9 cellular contexts compared by ENCODE assay signal in the genomic region with DNA sequence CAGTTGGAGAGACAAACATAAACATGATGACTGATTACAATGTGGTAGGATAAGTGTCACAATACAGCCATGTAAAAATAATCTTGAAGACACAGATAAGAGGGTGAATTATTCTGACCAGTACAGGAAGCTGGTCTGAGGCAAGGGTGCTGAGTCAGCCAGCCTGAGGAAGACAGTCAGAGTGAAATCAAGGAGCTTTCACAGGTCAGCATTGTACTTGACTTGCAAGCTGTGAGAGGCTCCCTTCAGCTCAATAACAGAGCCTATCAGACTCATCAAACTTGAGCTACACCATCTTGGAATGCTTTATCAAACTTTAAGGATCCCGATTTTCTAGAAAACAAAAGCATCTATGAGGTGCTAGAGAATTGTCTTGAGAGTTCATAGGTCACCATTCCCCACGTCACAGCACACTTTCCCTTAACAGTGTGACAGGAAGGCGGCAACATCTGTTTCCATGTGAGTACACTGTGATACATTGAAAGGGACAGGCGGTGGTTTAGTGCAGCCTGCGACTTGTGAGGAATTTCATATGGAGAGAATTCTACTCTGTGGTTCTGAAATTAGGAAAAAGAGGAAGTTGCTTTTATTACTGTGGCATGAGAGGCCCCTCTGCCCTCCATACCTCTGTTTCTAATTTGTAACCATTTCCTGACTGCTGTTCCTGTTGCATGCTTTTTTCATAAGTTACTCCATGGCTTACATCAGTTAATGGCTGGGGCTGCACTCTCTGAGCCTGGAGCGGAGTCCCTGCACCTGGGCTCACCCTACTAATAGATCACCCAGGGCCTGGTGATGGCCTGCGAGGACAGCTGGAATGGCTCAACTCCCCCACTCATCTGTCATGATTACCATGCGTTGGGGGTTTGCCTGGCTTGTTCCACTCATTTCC.
DNase-seq lines count a peak whose midpoint lies in the region; ATAC-seq and TF ChIP-seq lines count a peak whose summit lies in the region.
"Had no signal": no experiment of that assay in that cellular context is flagged by ENCODE, and none has a peak within 500 bp of the region (broad histone marks: within the 10 kb centered on the region; RNA-seq: fewer than 3 reads in every experiment).

No MANE protein-coding gene starts in this region.

- H3K4me3 ChIP-seq in ascending aorta, result no peak overlapping the region

- intact Hi-C loops in ascending aorta (cut with DNase I), result no loop called here

- in situ Hi-C loops in SK-MEL-5 (cut with HindIII; ENCODE audit: low pct_unique_long_range_greater_than_20kb, low sequenced_read_pairs), result no loop called here

- no peaks in the 10 kb centered on the region for H3K9me3 ChIP-seq in ascending aorta

- peaks cover 0 to 9% of the 10 kb centered on the region in 2 donors for H3K4me1 ChIP-seq in ascending aorta

- no peak overlapping the region for H3K27ac ChIP-seq in ascending aorta
- H3K27ac ChIP-seq: 22Rv1 had no signal

- ATAC-seq in HG02970 (IDR thresholded peaks at IDR 0.05; ENCODE audit: low FRiP score, unreplicated experiment), result peak; percentile 62

- no peak for TF ChIP-seq CTCF in ascending aorta (IDR thresholded peaks at IDR 0.05)

- no peaks in the 10 kb centered on the region for H3K36me3 ChIP-seq in ascending aorta

- no peaks in the 10 kb centered on the region for H3K27me3 ChIP-seq in ascending aorta

- DNase-seq in NCI-H82 (lab: John Stamatoyannopoulos, UW) (peak; percentile 45), NCI-H82 treated with DMSO at 0.1 percent for 48 hours (lab: John Stamatoyannopoulos, UW; ENCODE audit: unreplicated experiment) (no peak), SK-MEL-5 (ENCODE audit: low read depth, low spot score) (peak; percentile 15), kidney glomerular epithelial cell (lab: John Stamatoyannopoulos, UW) (peak; percentile 23), ascending aorta (ENCODE audit: low spot score in 2 of 2) (no peak), NCI-H1092 (lab: John Stamatoyannopoulos, UW) (no peak)
- no peak for DNase-seq in stimulated activated CD8-positive, alpha-beta memory T cell treated with anti-CD3 and anti-CD28 coated beads, Interleukin-4, amount 100 ng/mL, for 48 hours

Comparison
In these comparisons a context has a peak if more than half of its experiments do, and no peak if none do; other contexts are left out.
1. DNase-seq: peak in NCI-H82 (single experiment), SK-MEL-5 (single experiment) and kidney glomerular epithelial cell (single experiment); none in NCI-H82 treated with DMSO at 0.1 percent for 48 hours (single experiment), ascending aorta (0 of 2), NCI-H1092 (single experiment) and stimulated activated CD8-positive, alpha-beta memory T cell treated with anti-CD3 and anti-CD28 coated beads, Interleukin-4, amount 100 ng/mL, for 48 hours (single experiment).